In genomic region chr12:95859344-95859816, GRCh38 we compare ENCODE assay signal across 8 cellular contexts. TPM values are rescaled to one million over a fixed set of nuclear protein-coding genes. Genes with fewer than 3 reads are reported as not detected.
DNase-seq lines count a peak whose midpoint lies in the region; ATAC-seq and TF ChIP-seq lines count a peak whose summit lies in the region.

No MANE protein-coding gene starts in this region.

- H3K4me1 ChIP-seq in CD4-positive, alpha-beta memory T cell (ENCODE audit: insufficient read depth, low read length) = peaks cover 29% of the 10 kb centered on the region
- peaks cover 0 to 27% (median 15%) of the 10 kb centered on the region in 4 donors for H3K4me1 ChIP-seq in tibial nerve

- ATAC-seq in GM21526 (IDR thresholded peaks at IDR 0.05; ENCODE audit: low FRiP score, unreplicated experiment) = peak; percentile 24
- ATAC-seq in left lobe of liver = peak; percentile 13
- ATAC-seq in HG03457 (IDR thresholded peaks at IDR 0.05; ENCODE audit: unreplicated experiment) = no peak

- TF ChIP-seq CTCF in astrocyte of the spinal cord (IDR thresholded peaks at IDR 0.05; ENCODE audit: low read depth, low read length) (no peak), tibial nerve (IDR thresholded peaks at IDR 0.05) (no peak), progenitor cell of endocrine pancreas (IDR thresholded peaks at IDR 0.05; ENCODE audit: unreplicated experiment) (no peak)

- in situ Hi-C loops in astrocyte of the spinal cord (cut with HindIII; ENCODE audit: low sequenced_read_pairs) = no loop called here

- no peak overlapping the region for H3K4me3 Mint-ChIP-seq in CD4-positive, alpha-beta memory T cell
- H3K4me3 Mint-ChIP-seq in progenitor cell of endocrine pancreas (ENCODE audit: low read depth) = no peak overlapping the region

- intact Hi-C loops in CD4-positive, alpha-beta memory T cell (cut with micrococcal nuclease) = loop anchor here (2.0 kb wide), 1 partner anchor 1047 kb away; the partner anchor contains the start of gene NEDD1

- WGBS in tibial nerve, 2 donors = 2% methylated on average over 13 of the region's 13 CpGs

- peaks cover 26 to 30% of the 10 kb centered on the region in 2 donors for H3K36me3 Mint-ChIP-seq in CD4-positive, alpha-beta memory T cell
- peaks cover 29% of the 10 kb centered on the region for H3K36me3 Mint-ChIP-seq in progenitor cell of endocrine pancreas (ENCODE audit: insufficient read depth)

- H3K27ac ChIP-seq in CD4-positive, alpha-beta memory T cell (ENCODE audit: low read depth, low read length) = peak overlapping the region; percentile 75
- H3K27ac ChIP-seq in tibial nerve = peak overlapping the region; percentile 70 to 84 (median 75)

- H3K4me3 ChIP-seq in CD4-positive, alpha-beta memory T cell (ENCODE audit: low read length in 2 of 2) = peak overlapping the region; percentile 77 to 90
- H3K4me3 ChIP-seq in astrocyte of the spinal cord (ENCODE audit: low read depth, low read length) (peak overlapping the region; percentile 79), tibial nerve (peak overlapping the region; percentile 66 to 83 (median 74))

- no peak for DNase-seq in CD4-positive, alpha-beta memory T cell
- DNase-seq in NCI-H2227 (lab: John Stamatoyannopoulos, UW; ENCODE audit: unreplicated experiment) (peak; percentile 47), astrocyte of the spinal cord (ENCODE audit: low read depth, low spot score) (peak; percentile 39), left lobe of liver (ENCODE audit: low spot score) (no peak), tibial nerve (ENCODE audit: low spot score in 2 of 2) (no peak), progenitor cell of endocrine pancreas (ENCODE audit: low spot score, unreplicated experiment) (no peak)

- no peak for TF ChIP-seq EP300 in tibial nerve (IDR thresholded peaks at IDR 0.05)

- no peak for TF ChIP-seq POLR2A in tibial nerve (IDR thresholded peaks at IDR 0.05)

- POLR2A ChIA-PET in CD4-positive, alpha-beta memory T cell (lab: Charles Lee; ENCODE audit: partially characterized antibody) = interaction anchor here (0.7 to 1.5 kb wide), 2 partner anchors 83 to 176 kb away, joined by 3 to 5 read pairs; partner anchors contain the start of gene CCDC38

- no peaks in the 10 kb centered on the region for H3K9me3 Mint-ChIP-seq in CD4-positive, alpha-beta memory T cell
- peaks cover 2% of the 10 kb centered on the region for H3K9me3 Mint-ChIP-seq in progenitor cell of endocrine pancreas (ENCODE audit: low read depth)

- no peaks in the 10 kb centered on the region for H3K27me3 ChIP-seq in CD4-positive, alpha-beta memory T cell (ENCODE audit: insufficient read depth, low read length)
- H3K27me3 ChIP-seq in tibial nerve = no peaks in the 10 kb centered on the region

- H3K4me1 Mint-ChIP-seq in CD4-positive, alpha-beta memory T cell = peaks cover 14 to 26% (median 15%) of the 10 kb centered on the region in 4 donors
- H3K4me1 Mint-ChIP-seq in progenitor cell of endocrine pancreas (ENCODE audit: low read depth) = peaks cover 6% of the 10 kb centered on the region

- H3K36me3 ChIP-seq in CD4-positive, alpha-beta memory T cell (ENCODE audit: insufficient read depth, low read length) = peaks cover 26% of the 10 kb centered on the region
- peaks cover 0 to 33% (median 5%) of the 10 kb centered on the region in 3 donors for H3K36me3 ChIP-seq in tibial nerve

- no peak overlapping the region for H3K27ac Mint-ChIP-seq in CD4-positive, alpha-beta memory T cell
- H3K27ac Mint-ChIP-seq in progenitor cell of endocrine pancreas = no peak overlapping the region

- H3K9me3 ChIP-seq in CD4-positive, alpha-beta memory T cell (ENCODE audit: control insufficient read depth in 1 of 2, low read length in 2 of 2) = no peaks in the 10 kb centered on the region
- H3K9me3 ChIP-seq in tibial nerve = no peaks in the 10 kb centered on the region

- CTCF ChIA-PET in CD4-positive, alpha-beta memory T cell (lab: Charles Lee; ENCODE audit: partially characterized antibody) = interaction anchor here (0.8 kb wide), 1 partner anchor 84 kb away, joined by 4 read pairs; the partner anchor contains the start of gene AMDHD1

- no peaks in the 10 kb centered on the region for H3K27me3 Mint-ChIP-seq in CD4-positive, alpha-beta memory T cell
- H3K27me3 Mint-ChIP-seq in progenitor cell of endocrine pancreas = no peaks in the 10 kb centered on the region

RNA-seq across cellular contexts. Expression of gene SNRPF, which starts 0.6 kb away (rescaled TPM):
- 10 to 100 TPM; 16.7 to 19.5 TPM for total RNA-seq in CD4-positive, alpha-beta memory T cell
- polyA plus RNA-seq in CD4-positive, alpha-beta memory T cell = 10 to 100 TPM; 42.9 to 60.5 TPM
- total RNA-seq in left lobe of liver = 8.5 TPM
- 10 to 100 TPM in 1 of 4 donors, 1 to 10 TPM in 3; 6.6 to 12.9 (median 8.6) TPM for total RNA-seq in tibial nerve
- 48.5 and 49.3 TPM in 2 replicates for total RNA-seq in progenitor cell of endocrine pancreas

Comparison
In these comparisons a context has a peak if more than half of its experiments do, and no peak if none do; other contexts are left out.
1. DNase-seq: peak in NCI-H2227 (single experiment) and astrocyte of the spinal cord (single experiment); none in CD4-positive, alpha-beta memory T cell (0 of 5), left lobe of liver (single experiment), tibial nerve (0 of 2) and progenitor cell of endocrine pancreas (single experiment).
2. Peak in every context shown above with its lines, with median percentiles within 50 percentile points of each other: H3K4me3 ChIP-seq.